In genomic region chr19:3849092-3849491, GRCh38 we compare ENCODE assay signal across 9 cellular contexts. TPM values are rescaled to one million over a fixed set of nuclear protein-coding genes. Genes with fewer than 3 reads are reported as not detected.
DNase-seq lines count a peak whose midpoint lies in the region; ATAC-seq and TF ChIP-seq lines count a peak whose summit lies in the region.
"Had no signal": no experiment of that assay in that cellular context is flagged by ENCODE, and none has a peak within 500 bp of the region (broad histone marks: within the 10 kb centered on the region; RNA-seq: fewer than 3 reads in every experiment).

No MANE protein-coding gene starts in this region.

- H3K27ac Mint-ChIP-seq in MCF 10A (ENCODE audit: low read depth, unreplicated experiment) (no peak overlapping the region), osteocyte (ENCODE audit: unreplicated experiment) (no peak overlapping the region)

- intact Hi-C loops in MCF 10A (cut with micrococcal nuclease) (loop anchor here (2.0 kb wide), 1 partner anchor 182 kb away; no protein-coding TSS in a partner anchor), breast epithelium (cut with DNase I; ENCODE audit: low total_unique reads) (no loop called here)

- peaks cover 51% of the 10 kb centered on the region for H3K27me3 Mint-ChIP-seq in MCF 10A (ENCODE audit: insufficient read depth, unreplicated experiment)
- peaks cover 13% of the 10 kb centered on the region for H3K27me3 Mint-ChIP-seq in osteocyte (ENCODE audit: unreplicated experiment)

- no peaks in the 10 kb centered on the region for H3K27me3 ChIP-seq in breast epithelium
- H3K27me3 ChIP-seq: body of pancreas had no signal

- H3K36me3 Mint-ChIP-seq in MCF 10A (ENCODE audit: insufficient read depth, unreplicated experiment) (peaks cover 5% of the 10 kb centered on the region), osteocyte (ENCODE audit: unreplicated experiment) (no peaks in the 10 kb centered on the region)

- H3K4me3 ChIP-seq in breast epithelium, result no peak overlapping the region
- H3K4me3 ChIP-seq: body of pancreas had no signal

- peak; percentile 73 for DNase-seq in MCF 10A (ENCODE audit: unreplicated experiment)
- no peak for DNase-seq in breast epithelium (ENCODE audit: low spot score in 2 of 2)
- peak; percentile 60 for DNase-seq in RKO (ENCODE audit: low spot score)
- peak; percentile 60 to 76 for DNase-seq in T47D (ENCODE audit: low read depth in 1 of 2, low spot score in 1 of 2)
- no peak for DNase-seq in osteocyte (ENCODE audit: extremely low spot score, unreplicated experiment)
- no peak for DNase-seq in NCI-H1092 treated with DMSO at 0.1 percent for 48 hours (lab: John Stamatoyannopoulos, UW)

- H3K36me3 ChIP-seq in breast epithelium, result no peaks in the 10 kb centered on the region

- H3K9me3 Mint-ChIP-seq in MCF 10A (ENCODE audit: unreplicated experiment), result no peaks in the 10 kb centered on the region
- no peaks in the 10 kb centered on the region for H3K9me3 Mint-ChIP-seq in osteocyte (ENCODE audit: unreplicated experiment)

- POLR2A ChIA-PET in MCF 10A (lab: Yijun Ruan, JAX), result interaction anchor here (0.5 to 1.2 kb wide), 2 partner anchors 86 to 135 kb away, joined by 3 read pairs; no protein-coding TSS in a partner anchor

- H3K9me3 ChIP-seq in breast epithelium, result peaks cover 16 to 28% of the 10 kb centered on the region in 2 donors

- TF ChIP-seq POLR2A in breast epithelium (IDR thresholded peaks at IDR 0.05), result no peak

- no TSS peak for BruUV-seq in MCF 10A (replicated peaks; lab: Mats Ljungman, UMichigan)

- CTCF ChIA-PET in MCF 10A (lab: Yijun Ruan, JAX), result interaction anchor here (0.6 to 1.6 kb wide), 16 partner anchors 8 to 209 kb away, joined by 3 to 8 read pairs (median 3); no protein-coding TSS in a partner anchor

- H3K4me3 Mint-ChIP-seq in MCF 10A (ENCODE audit: unreplicated experiment) (no peak overlapping the region), osteocyte (ENCODE audit: unreplicated experiment) (no peak overlapping the region)

- TF ChIP-seq CTCF in MCF 10A (IDR thresholded peaks at IDR 0.05; ENCODE audit: unreplicated experiment), result peak; percentile 62
- no peak for TF ChIP-seq CTCF in breast epithelium (IDR thresholded peaks at IDR 0.05)
- TF ChIP-seq CTCF in osteocyte (IDR thresholded peaks at IDR 0.05), result peak; percentile 47

- H3K4me1 ChIP-seq in breast epithelium, result no peaks in the 10 kb centered on the region
- H3K4me1 ChIP-seq: body of pancreas had no signal

- H3K27ac ChIP-seq in breast epithelium, result no peak overlapping the region
- H3K27ac ChIP-seq: body of pancreas had no signal

- H3K4me1 Mint-ChIP-seq in MCF 10A (ENCODE audit: insufficient read depth, unreplicated experiment) (peaks cover 9% of the 10 kb centered on the region), osteocyte (ENCODE audit: unreplicated experiment) (peaks cover 8% of the 10 kb centered on the region)

- ATAC-seq in GM21390 (IDR thresholded peaks at IDR 0.05; ENCODE audit: unreplicated experiment) (no peak), GM21515 (IDR thresholded peaks at IDR 0.05; ENCODE audit: unreplicated experiment) (no peak)
- ATAC-seq: body of pancreas had no signal

- in situ Hi-C loops in T47D (cut with HindIII; ENCODE audit: low pct_unique_long_range_greater_than_20kb, low sequenced_read_pairs), result no loop called here

RNA-seq across cellular contexts. Expression of gene ZFR2, which starts 19.7 kb away (rescaled TPM):
- not detected in 2 replicates for total RNA-seq in MCF 10A (2022)
- total RNA-seq in breast epithelium, result under 1 TPM in 1 of 3 donors, not detected in 2; 0.98 TPM
- 0.44 TPM in 1 of 2 replicates, not detected in the other for total RNA-seq in osteocyte
- total RNA-seq: body of pancreas had no signal

RNA-seq across cellular contexts. Expression of gene ATCAY, which starts 31.4 kb away (rescaled TPM):
- total RNA-seq in MCF 10A (2022) (not detected in 2 replicates), breast epithelium (under 1 TPM in 1 of 3 donors, not detected in 2; 0.73 TPM), osteocyte (not detected in 2 replicates)

Comparison
In these comparisons a context has a peak if more than half of its experiments do, and no peak if none do; other contexts are left out.
1. DNase-seq: peak in MCF 10A (single experiment), RKO (single experiment) and T47D (2 of 2); none in breast epithelium (0 of 2), osteocyte (single experiment) and NCI-H1092 treated with DMSO at 0.1 percent for 48 hours (single experiment).
2. CTCF ChIP-seq: peak in MCF 10A (single experiment) and osteocyte (single experiment); none in breast epithelium (0 of 3).